Comparison of ENCODE assay signal across 1 cellular context in the genomic region with DNA sequence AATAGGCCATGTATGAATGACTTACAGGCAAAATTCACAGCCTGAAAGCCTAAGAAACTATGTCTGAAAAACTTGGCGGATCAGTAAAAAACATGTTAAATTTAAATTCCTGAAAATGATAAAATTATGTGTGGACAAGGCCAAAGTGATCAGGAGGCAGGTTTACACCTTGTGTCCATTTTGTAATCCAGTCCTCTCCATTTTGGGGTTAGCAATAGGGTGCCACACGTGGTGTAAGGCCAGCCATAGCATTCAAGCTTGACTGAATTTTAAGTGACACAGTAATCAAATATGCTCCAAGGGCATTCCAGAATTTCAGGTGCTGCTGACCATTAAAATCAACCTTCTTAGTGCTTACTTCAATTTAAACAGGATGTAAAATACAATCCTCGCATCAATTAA.
TF ChIP-seq lines count a peak whose summit lies in the region.

No MANE protein-coding gene starts in this region.

TF ChIP-seq in HEK293, 187 proteins besides CTCF, POLR2A, EP300 and RAD21 (continued from another document):
- 0 out of 2 replicates have a peak, but pooled peaks have one; percentile 15 for TF ChIP-seq ZIC2 (tag by site-specific recombination; IDR thresholded peaks at IDR 0.05)
- TF ChIP-seq ZNF202 (tag by site-specific recombination; IDR thresholded peaks at IDR 0.05; ENCODE audit: borderline replicate concordance) = no peak
- no peak for TF ChIP-seq ZBTB17 (tag by site-specific recombination; IDR thresholded peaks at IDR 0.05)
- TF ChIP-seq, protein P1, sequence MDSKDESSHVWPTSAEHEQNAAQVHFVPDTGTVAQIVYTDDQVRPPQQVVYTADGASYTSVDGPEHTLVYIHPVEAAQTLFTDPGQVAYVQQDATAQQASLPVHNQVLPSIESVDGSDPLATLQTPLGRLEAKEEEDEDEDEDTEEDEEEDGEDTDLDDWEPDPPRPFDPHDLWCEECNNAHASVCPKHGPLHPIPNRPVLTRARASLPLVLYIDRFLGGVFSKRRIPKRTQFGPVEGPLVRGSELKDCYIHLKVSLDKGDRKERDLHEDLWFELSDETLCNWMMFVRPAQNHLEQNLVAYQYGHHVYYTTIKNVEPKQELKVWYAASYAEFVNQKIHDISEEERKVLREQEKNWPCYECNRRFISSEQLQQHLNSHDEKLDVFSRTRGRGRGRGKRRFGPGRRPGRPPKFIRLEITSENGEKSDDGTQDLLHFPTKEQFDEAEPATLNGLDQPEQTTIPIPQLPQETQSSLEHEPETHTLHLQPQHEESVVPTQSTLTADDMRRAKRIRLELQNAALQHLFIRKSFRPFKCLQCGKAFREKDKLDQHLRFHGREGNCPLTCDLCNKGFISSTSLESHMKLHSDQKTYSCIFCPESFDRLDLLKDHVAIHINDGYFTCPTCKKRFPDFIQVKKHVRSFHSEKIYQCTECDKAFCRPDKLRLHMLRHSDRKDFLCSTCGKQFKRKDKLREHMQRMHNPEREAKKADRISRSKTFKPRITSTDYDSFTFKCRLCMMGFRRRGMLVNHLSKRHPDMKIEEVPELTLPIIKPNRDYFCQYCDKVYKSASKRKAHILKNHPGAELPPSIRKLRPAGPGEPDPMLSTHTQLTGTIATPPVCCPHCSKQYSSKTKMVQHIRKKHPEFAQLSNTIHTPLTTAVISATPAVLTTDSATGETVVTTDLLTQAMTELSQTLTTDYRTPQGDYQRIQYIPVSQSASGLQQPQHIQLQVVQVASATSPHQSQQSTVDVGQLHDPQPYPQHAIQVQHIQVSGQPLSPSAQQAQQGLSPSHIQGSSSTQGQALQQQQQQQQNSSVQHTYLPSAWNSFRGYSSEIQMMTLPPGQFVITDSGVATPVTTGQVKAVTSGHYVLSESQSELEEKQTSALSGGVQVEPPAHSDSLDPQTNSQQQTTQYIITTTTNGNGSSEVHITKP (tag by site-specific recombination; IDR thresholded peaks at IDR 0.05) = peak; percentile 57
- no peak for TF ChIP-seq ZNF416 (tag by site-specific recombination; IDR thresholded peaks at IDR 0.05)
- TF ChIP-seq ZNF701 (tag by site-specific recombination; IDR thresholded peaks at IDR 0.05) = no peak
- TF ChIP-seq GLIS1 (tag by site-specific recombination; IDR thresholded peaks at IDR 0.05) = no peak
- no peak for TF ChIP-seq KLF8 (tag by site-specific recombination; IDR thresholded peaks at IDR 0.05)
- TF ChIP-seq, protein P2, sequence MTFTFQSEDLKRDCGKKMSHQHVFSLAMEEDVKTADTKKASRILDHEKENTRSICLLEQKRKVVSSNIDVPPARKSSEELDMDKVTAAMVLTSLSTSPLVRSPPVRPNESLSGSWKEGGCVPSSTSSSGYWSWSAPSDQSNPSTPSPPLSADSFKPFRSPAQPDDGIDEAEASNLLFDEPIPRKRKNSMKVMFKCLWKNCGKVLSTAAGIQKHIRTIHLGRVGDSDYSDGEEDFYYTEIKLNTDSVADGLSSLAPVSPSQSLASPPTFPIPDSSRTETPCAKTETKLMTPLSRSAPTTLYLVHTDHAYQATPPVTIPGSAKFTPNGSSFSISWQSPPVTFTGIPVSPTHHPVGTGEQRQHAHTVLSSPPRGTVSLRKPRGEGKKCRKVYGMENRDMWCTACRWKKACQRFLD (tag by site-specific recombination; IDR thresholded peaks at IDR 0.05) = no peak
- no peak for TF ChIP-seq ZNF266 (tag by site-specific recombination; IDR thresholded peaks at IDR 0.05; ENCODE audit: low read depth)
- no peak for TF ChIP-seq ZNF544 (tag by site-specific recombination; IDR thresholded peaks at IDR 0.05)
- no peak for TF ChIP-seq ZNF529 (tag by site-specific recombination; IDR thresholded peaks at IDR 0.05; ENCODE audit: insufficient replicate concordance)
- peak; percentile 55; the same call in 1 of the 2 replicates for TF ChIP-seq ZEB2 (tag by site-specific recombination; IDR thresholded peaks at IDR 0.05)
- TF ChIP-seq EGR2 (tag by site-specific recombination; IDR thresholded peaks at IDR 0.05; ENCODE audit: low read depth) = no peak
- TF ChIP-seq, protein P3, sequence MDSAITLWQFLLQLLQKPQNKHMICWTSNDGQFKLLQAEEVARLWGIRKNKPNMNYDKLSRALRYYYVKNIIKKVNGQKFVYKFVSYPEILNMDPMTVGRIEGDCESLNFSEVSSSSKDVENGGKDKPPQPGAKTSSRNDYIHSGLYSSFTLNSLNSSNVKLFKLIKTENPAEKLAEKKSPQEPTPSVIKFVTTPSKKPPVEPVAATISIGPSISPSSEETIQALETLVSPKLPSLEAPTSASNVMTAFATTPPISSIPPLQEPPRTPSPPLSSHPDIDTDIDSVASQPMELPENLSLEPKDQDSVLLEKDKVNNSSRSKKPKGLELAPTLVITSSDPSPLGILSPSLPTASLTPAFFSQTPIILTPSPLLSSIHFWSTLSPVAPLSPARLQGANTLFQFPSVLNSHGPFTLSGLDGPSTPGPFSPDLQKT (IDR thresholded peaks at IDR 0.05; ENCODE audit: borderline replicate concordance, low read depth, low read length) = no peak
- TF ChIP-seq ZBTB21 (tag by site-specific recombination; IDR thresholded peaks at IDR 0.05) = no peak
